ENCODE assay signal across 21 cellular contexts in genomic region chr3:52356126-52356525, GRCh38. TPM values are rescaled to one million over a fixed set of nuclear protein-coding genes. Genes with fewer than 3 reads are reported as not detected.
DNase-seq lines count a peak whose midpoint lies in the region; ATAC-seq, FAIRE-seq and TF ChIP-seq lines count a peak whose summit lies in the region.
"Had no signal": no experiment of that assay in that cellular context is flagged by ENCODE, and none has a peak within 500 bp of the region (broad histone marks: within the 10 kb centered on the region; RNA-seq: fewer than 3 reads in every experiment).

No MANE protein-coding gene starts in this region.

- ATAC-seq in heart left ventricle (no peak), Right ventricle myocardium superior (ENCODE audit: poor library complexity) (no peak), aorta (ENCODE audit: low FRiP score) (no peak)
- ATAC-seq: CD8-positive, alpha-beta T cell; GM12878 had no signal

- H3K27me3 ChIP-seq in heart left ventricle (no peaks in the 10 kb centered on the region), aorta (ENCODE audit: control insufficient read depth in 1 of 2, insufficient read depth in 2 of 2, low read length in 1 of 2) (no peaks in the 10 kb centered on the region), H7 (ENCODE audit: control insufficient read depth, insufficient read depth, low read length) (no peaks in the 10 kb centered on the region)

- H3K4me1 ChIP-seq in heart left ventricle (no peaks in the 10 kb centered on the region), kidney (ENCODE audit: control insufficient read depth in 1 of 2, insufficient read depth in 1 of 2, low read depth in 1 of 2, low read length in 2 of 2) (no peaks in the 10 kb centered on the region), aorta (ENCODE audit: control insufficient read depth in 1 of 2, insufficient read depth in 2 of 2, low read length in 2 of 2) (no peaks in the 10 kb centered on the region)
- H3K4me1 ChIP-seq: A549 had no signal

- H3K36me3 ChIP-seq in heart left ventricle (peaks cover 0 to 84% (median 28%) of the 10 kb centered on the region in 9 donors), kidney (ENCODE audit: control insufficient read depth in 1 of 2, insufficient read depth in 2 of 2, low read length in 2 of 2) (peaks cover 15 to 33% of the 10 kb centered on the region in 2 donors), aorta (ENCODE audit: control insufficient read depth in 1 of 2, insufficient read depth in 2 of 2, low read length in 1 of 2) (no peaks in the 10 kb centered on the region), H7 (replicated peaks; ENCODE audit: control insufficient read depth, insufficient read depth, low read length) (no peaks in the 10 kb centered on the region)

- H3K4me3 ChIP-seq in heart left ventricle (no peak overlapping the region), kidney (ENCODE audit: low read length in 2 of 2) (no peak overlapping the region), aorta (ENCODE audit: low read length in 2 of 2) (no peak overlapping the region), H7 (ENCODE audit: insufficient read depth, low read depth, low read length) (no peak overlapping the region)
- H3K4me3 ChIP-seq: A549, GM12878 had no signal

- no peak for FAIRE-seq in kidney (lab: Jason Lieb, UNC)
- FAIRE-seq: A549, GM12878 had no signal

- peak in 3 of 5 donors; percentile 1 to 11 (median 7) for DNase-seq in heart left ventricle
- DNase-seq in Right ventricle myocardium superior, result no peak
- DNase-seq in kidney, result peak; percentile 41
- DNase-seq in posterior vena cava (ENCODE audit: low spot score), result peak; percentile 34
- DNase-seq in aorta, result peak; percentile 10 to 27
- DNase-seq in activated naive CD4-positive, alpha-beta T cell treated with anti-CD3 and anti-CD28 coated beads, Interleukin-2, amount 50 U/mL, for 16 hours, result no peak
- DNase-seq in H7, result no peak
- no peak for DNase-seq in stimulated activated CD8-positive, alpha-beta memory T cell treated with anti-CD3 and anti-CD28 coated beads, Interleukin-4, amount 100 ng/mL, for 48 hours
- DNase-seq: AML-193; CD8-positive, alpha-beta T cell; COR-L47; DMS 273 treated with DMSO at 0.1 percent for 48 hours; DMS53; DND-41; EL; GOT3; H9 had no signal

- TF ChIP-seq POLR2A in heart left ventricle (IDR thresholded peaks at IDR 0.05), result no peak

- TF ChIP-seq CTCF in heart left ventricle (IDR thresholded peaks at IDR 0.05), result no peak
- TF ChIP-seq CTCF in kidney (IDR thresholded peaks at IDR 0.05; ENCODE audit: borderline replicate concordance, extremely low read depth, insufficient read depth), result no peak

- H3K9me3 ChIP-seq in heart left ventricle (no peaks in the 10 kb centered on the region), kidney (ENCODE audit: control insufficient read depth in 1 of 2, low read length in 2 of 2) (no peaks in the 10 kb centered on the region), aorta (ENCODE audit: control insufficient read depth, low read length) (no peaks in the 10 kb centered on the region)
- H3K9me3 ChIP-seq: A549 had no signal

- intact Hi-C loops in heart left ventricle (cut with DNase I), result no loop called here
- intact Hi-C loops in Right ventricle myocardium superior (cut with DNase I), result no loop called here
- intact Hi-C loops in kidney (cut with DNase I), result no loop called here
- intact Hi-C loops in posterior vena cava (cut with DNase I), result no loop called here
- intact Hi-C loops in aorta (cut with DNase I), result no loop called here

- H3K27ac ChIP-seq in heart left ventricle (no peak overlapping the region), kidney (ENCODE audit: low read depth in 2 of 2, low read length in 2 of 2) (no peak overlapping the region), aorta (ENCODE audit: low read depth in 1 of 2, low read length in 2 of 2) (no peak overlapping the region)
- H3K27ac ChIP-seq: 22Rv1, A549, C4-2B had no signal

- 54 to 63% (median 56%) methylated on average over 3 to 4 of the region's 4 CpGs for WGBS in heart left ventricle, 4 donors
- WGBS in aorta, 2 donors, result 89 to 92% methylated on average over 4 of the region's 4 CpGs

- no peak overlapping the region for H3K9ac ChIP-seq in kidney (ENCODE audit: low read length in 2 of 2)

RNA-seq across cellular contexts. Expression of gene DNAH1, which starts 40.0 kb away (rescaled TPM):
- total RNA-seq in heart left ventricle (1 to 10 TPM in 8 of 9 donors, under 1 TPM in 1; 0.95 to 6.6 (median 2.8) TPM), Right ventricle myocardium superior (1.9 TPM), kidney (12.1 TPM), posterior vena cava (1 to 10 TPM; 7.2 to 9.4 TPM), aorta (10 to 100 TPM; 10.3 to 24.1 TPM)
- polyA plus RNA-seq in heart left ventricle (1 to 10 TPM; 1.2 to 3.8 TPM), kidney (ENCODE audit: insufficient read depth, low read depth, low replicate concordance) (1.7 TPM), aorta (10 to 100 TPM in 1 of 2 donors, under 1 TPM in 1; 0.88 to 11.3 TPM)
- 0.48 and 2.0 TPM in 2 replicates for total RNA-seq in H7 (2014; rRNA removed; shearing (Covaris generic))

RNA-seq across cellular contexts. Expression of gene BAP1, which starts 53.7 kb away (rescaled TPM):
- total RNA-seq in heart left ventricle (10 to 100 TPM; 50.0 to 75.9 (median 55.1) TPM), Right ventricle myocardium superior (46.2 TPM), kidney (72.5 TPM), posterior vena cava (10 to 100 TPM; 53.0 to 55.1 TPM), aorta (10 to 100 TPM; 62.7 to 74.4 TPM)
- polyA plus RNA-seq in heart left ventricle (10 to 100 TPM; 40.3 to 78.9 TPM), kidney (ENCODE audit: insufficient read depth, low read depth, low replicate concordance) (61.6 TPM), aorta (10 to 100 TPM; 29.4 to 99.6 TPM)
- 128 and 145 TPM in 2 replicates for total RNA-seq in H7 (2014; rRNA removed; shearing (Covaris generic))

RNA-seq across cellular contexts. Expression of gene PHF7, which starts 54.3 kb away (rescaled TPM):
- total RNA-seq in heart left ventricle, result 10 to 100 TPM; 10.8 to 27.6 (median 16.4) TPM
- 1 to 10 TPM; 4.0 to 4.2 TPM for polyA plus RNA-seq in heart left ventricle
- total RNA-seq in Right ventricle myocardium superior, result 16.8 TPM
- 8.8 TPM for total RNA-seq in kidney
- polyA plus RNA-seq in kidney (ENCODE audit: insufficient read depth, low read depth, low replicate concordance), result 3.9 TPM
- 1 to 10 TPM; 6.4 to 9.2 TPM for total RNA-seq in posterior vena cava
- 1 to 10 TPM; 7.7 to 8.0 TPM for total RNA-seq in aorta
- polyA plus RNA-seq in aorta, result 1 to 10 TPM; 7.1 to 8.5 TPM
- 16.5 and 25.2 TPM in 2 replicates for total RNA-seq in H7 (2014; rRNA removed; shearing (Covaris generic))

Comparison
In these comparisons a context has a peak if more than half of its experiments do, and no peak if none do; other contexts are left out.
1. DNase-seq: peak in heart left ventricle (3 of 5), kidney (single experiment), posterior vena cava (single experiment) and aorta (2 of 2); none in Right ventricle myocardium superior (single experiment), activated naive CD4-positive, alpha-beta T cell treated with anti-CD3 and anti-CD28 coated beads, Interleukin-2, amount 50 U/mL, for 16 hours (single experiment), H7 (single experiment) and stimulated activated CD8-positive, alpha-beta memory T cell treated with anti-CD3 and anti-CD28 coated beads, Interleukin-4, amount 100 ng/mL, for 48 hours (single experiment).